ENCODE assay signal across 17 cellular contexts in the genomic region with DNA sequence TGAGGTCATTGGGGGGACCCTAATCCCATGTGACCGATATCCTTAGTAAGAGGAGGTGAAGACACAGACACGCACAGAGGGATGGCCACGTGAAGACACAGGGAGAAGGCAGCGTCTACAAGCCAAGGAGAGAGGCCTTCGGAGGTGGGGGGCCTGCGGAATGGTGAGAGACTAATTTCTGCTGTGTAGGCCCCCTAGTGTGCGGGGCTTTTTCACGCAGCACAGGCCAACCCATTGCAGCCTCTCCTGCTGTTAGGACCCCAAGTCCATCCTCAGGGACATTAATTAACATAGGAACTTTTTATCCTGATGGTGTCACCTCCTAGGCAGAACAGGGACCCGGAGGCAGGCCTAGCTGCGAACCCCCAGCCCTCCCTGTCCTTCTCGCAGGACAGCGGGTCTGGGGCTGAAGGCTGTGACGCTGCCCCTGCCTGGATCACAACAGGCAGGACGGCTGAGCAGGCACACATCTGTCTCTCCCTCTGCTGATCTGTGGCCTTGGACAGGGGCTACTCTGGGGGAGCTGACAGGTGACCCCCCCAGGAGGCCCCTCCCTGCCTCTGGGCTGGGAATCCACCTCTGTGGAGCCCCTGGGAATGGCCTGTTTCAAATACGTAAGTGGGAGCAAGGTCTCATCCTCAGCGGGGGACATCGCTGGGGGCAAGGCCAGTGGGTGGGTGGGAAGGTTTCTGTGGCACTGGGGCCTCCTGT. TPM values are rescaled to one million over a fixed set of nuclear protein-coding genes. Genes with fewer than 3 reads are reported as not detected.
"Had no signal": no experiment of that assay in that cellular context is flagged by ENCODE, and none has a peak within 500 bp of the region (broad histone marks: within the 10 kb centered on the region; RNA-seq: fewer than 3 reads in every experiment).

No MANE protein-coding gene starts in this region.

- H3K4me1 ChIP-seq: breast epithelium had no signal

- ATAC-seq: activated naive CD8-positive, alpha-beta T cell treated with anti-CD3 and anti-CD28 coated beads, Interleukin-2, amount 50 U/mL, for 24 hours; esophagus mucosa; lower lobe of right lung had no signal

- DNase-seq: activated B cell treated with CpG ODN at 0.5 μM for 24 hours; activated CD4-positive, alpha-beta T cell treated with anti-CD3 and anti-CD28 coated beads for 48 hours; activated naive CD4-positive, alpha-beta T cell treated with Interleukin-2 at 50 U/mL for 16 hours; activated naive CD8-positive, alpha-beta T cell treated with anti-CD3 and anti-CD28 coated beads, Interleukin-2, amount 50 U/mL, for 24 hours; aorta; hippocampal formation; lower lobe of right lung; midbrain; stimulated activated CD4-positive, alpha-beta T cell treated with anti-CD3 and anti-CD28 coated beads, Interleukin-1b, Interleukin-23, amount 100 ng/mL, for 48 hours had no signal

- H3K36me3 ChIP-seq: breast epithelium, lower lobe of right lung, ovary, thoracic aorta had no signal

- H3K27me3 Mint-ChIP-seq: activated B cell treated with CpG ODN at 0.5 μM for 24 hours; activated naive CD8-positive, alpha-beta T cell treated with anti-CD3 and anti-CD28 coated beads, Interleukin-2, amount 50 U/mL, for 24 hours had no signal

- H3K9me3 Mint-ChIP-seq: activated B cell treated with CpG ODN at 0.5 μM for 24 hours; activated naive CD8-positive, alpha-beta T cell treated with anti-CD3 and anti-CD28 coated beads, Interleukin-2, amount 50 U/mL, for 24 hours had no signal

- H3K27ac ChIP-seq: breast epithelium, lower lobe of right lung, ovary, thoracic aorta had no signal

- H3K4me3 ChIP-seq: breast epithelium, lower lobe of right lung, ovary, thoracic aorta had no signal

- H3K9me3 ChIP-seq: breast epithelium, lower lobe of right lung, ovary, thoracic aorta had no signal

- H3K27ac Mint-ChIP-seq: activated B cell treated with CpG ODN at 0.5 μM for 24 hours; activated naive CD8-positive, alpha-beta T cell treated with anti-CD3 and anti-CD28 coated beads, Interleukin-2, amount 50 U/mL, for 24 hours had no signal

- H3K4me3 Mint-ChIP-seq: activated B cell treated with CpG ODN at 0.5 μM for 24 hours; activated naive CD8-positive, alpha-beta T cell treated with anti-CD3 and anti-CD28 coated beads, Interleukin-2, amount 50 U/mL, for 24 hours had no signal

- H3K27me3 ChIP-seq: breast epithelium, ovary had no signal

RNA-seq across cellular contexts. Expression of gene ASCL2, which starts 7.9 kb away (rescaled TPM):
- total RNA-seq: dermis microvascular lymphatic vessel endothelial cell, kidney epithelial cell, myocyte, pulmonary artery endothelial cell had no signal

RNA-seq across cellular contexts. Expression of gene C11orf21, which starts 39.3 kb away (rescaled TPM):
- total RNA-seq: dermis microvascular lymphatic vessel endothelial cell, kidney epithelial cell, myocyte, pulmonary artery endothelial cell had no signal

RNA-seq across cellular contexts. Expression of gene TSPAN32, which starts 39.4 kb away (rescaled TPM):
- total RNA-seq: dermis microvascular lymphatic vessel endothelial cell, esophagus mucosa, myocyte, pulmonary artery endothelial cell had no signal
